Comparison of ENCODE assay signal across 20 cellular contexts in genomic region chr5:150539206-150539605, GRCh38. TPM values are rescaled to one million over a fixed set of nuclear protein-coding genes. Genes with fewer than 3 reads are reported as not detected.
DNase-seq lines count a peak whose midpoint lies in the region; ATAC-seq, FAIRE-seq and TF ChIP-seq lines count a peak whose summit lies in the region.
"Had no signal": no experiment of that assay in that cellular context is flagged by ENCODE, and none has a peak within 500 bp of the region (broad histone marks: within the 10 kb centered on the region; RNA-seq: fewer than 3 reads in every experiment).

No MANE protein-coding gene starts in this region.

- H3K4me3 Mint-ChIP-seq in astrocyte (ENCODE audit: unreplicated experiment), result no peak overlapping the region
- H3K4me3 Mint-ChIP-seq: CD4-positive, alpha-beta T cell; H9 had no signal

- H3K27me3 ChIP-seq in astrocyte (ENCODE audit: insufficient read depth, low read length) (no peaks in the 10 kb centered on the region), liver (ENCODE audit: control insufficient read depth in 4 of 4, insufficient read depth in 4 of 4, low read length in 3 of 4) (no peaks in the 10 kb centered on the region), thyroid gland (no peaks in the 10 kb centered on the region), lower lobe of right lung (ENCODE audit: low read depth) (no peaks in the 10 kb centered on the region)
- H3K27me3 ChIP-seq: BLaER1, SJSA1 had no signal

- peaks cover 42% of the 10 kb centered on the region for H3K4me1 Mint-ChIP-seq in astrocyte (ENCODE audit: low read depth, unreplicated experiment)

- H4K20me1 ChIP-seq in astrocyte (ENCODE audit: insufficient read depth, low read length), result peaks cover 70% of the 10 kb centered on the region
- H4K20me1 ChIP-seq: BLaER1 had no signal

- CTCF ChIA-PET in RWPE1 (lab: Yijun Ruan, JAX), result interaction anchor here (1.4 kb wide), 1 partner anchor 80 kb away, joined by 5 read pairs; no protein-coding TSS in a partner anchor

- peak overlapping the region; percentile 22 for H3K27ac ChIP-seq in RWPE1
- H3K27ac ChIP-seq in astrocyte (ENCODE audit: low read depth, low read length), result no peak overlapping the region
- peak overlapping the region; percentile 5 to 94 for H3K27ac ChIP-seq in liver (ENCODE audit: low read depth in 1 of 2, low read length in 2 of 2)
- peak overlapping the region in 2 of 3 donors; percentile 20 to 93 for H3K27ac ChIP-seq in thyroid gland
- H3K27ac ChIP-seq in lower lobe of right lung, result no peak overlapping the region
- H3K27ac ChIP-seq: BLaER1, SJSA1 had no signal

- no peak for TF ChIP-seq POLR2A in thyroid gland (IDR thresholded peaks at IDR 0.05)

- POLR2A ChIA-PET in RWPE1 (lab: Yijun Ruan, JAX; ENCODE audit: low non-redundant PET), result interaction anchor here (0.7 kb wide), 1 partner anchor 125 kb away, joined by 3 read pairs; no protein-coding TSS in a partner anchor

- no peak overlapping the region for H3K4me2 ChIP-seq in astrocyte (ENCODE audit: low read length)
- H3K4me2 ChIP-seq: BLaER1 had no signal

- no peaks in the 10 kb centered on the region for H3K9me3 Mint-ChIP-seq in astrocyte (ENCODE audit: unreplicated experiment)
- H3K9me3 Mint-ChIP-seq: CD4-positive, alpha-beta T cell; H9 had no signal

- peaks cover 62% of the 10 kb centered on the region for H3K36me3 ChIP-seq in astrocyte (ENCODE audit: insufficient read depth, low read length)
- peaks cover 19 to 51% (median 45%) of the 10 kb centered on the region in 4 donors for H3K36me3 ChIP-seq in liver (ENCODE audit: control insufficient read depth in 4 of 4, insufficient read depth in 3 of 4, low read depth in 1 of 4, low read length in 3 of 4)
- peaks cover 45 to 50% of the 10 kb centered on the region in 2 donors for H3K36me3 ChIP-seq in thyroid gland
- peaks cover 91% of the 10 kb centered on the region for H3K36me3 ChIP-seq in lower lobe of right lung

- intact Hi-C loops in thyroid gland (cut with DNase I) (no loop called here), lower lobe of right lung (cut with DNase I) (no loop called here)

- no peak for ATAC-seq in lower lobe of right lung

- H3K4me3 ChIP-seq in astrocyte (ENCODE audit: insufficient read depth, low read depth, low read length), result no peak overlapping the region
- H3K4me3 ChIP-seq in liver (ENCODE audit: low read depth in 1 of 3, low read length in 3 of 3), result no peak overlapping the region
- no peak overlapping the region for H3K4me3 ChIP-seq in thyroid gland (replicated peaks in 1 of 3)
- no peak overlapping the region for H3K4me3 ChIP-seq in lower lobe of right lung
- H3K4me3 ChIP-seq: BLaER1, SJSA1 had no signal

- peak overlapping the region; percentile 64 for H3K27ac Mint-ChIP-seq in astrocyte (ENCODE audit: unreplicated experiment)
- H3K27ac Mint-ChIP-seq: CD4-positive, alpha-beta T cell; H9 had no signal

- H2AFZ ChIP-seq in astrocyte (ENCODE audit: low read depth, low read length), result no peak overlapping the region

- H3K9ac ChIP-seq in astrocyte (ENCODE audit: low read length) (no peak overlapping the region), liver (ENCODE audit: low read depth in 1 of 2, low read length in 2 of 2) (no peak overlapping the region)
- H3K9ac ChIP-seq: BLaER1 had no signal

- no peak for TF ChIP-seq CTCF in RWPE1 (conservative IDR thresholded peaks at IDR 0.05; ENCODE audit: low read depth)
- no peak for TF ChIP-seq CTCF in astrocyte (IDR thresholded peaks at IDR 0.05; ENCODE audit: insufficient read depth, low read depth, low read length)
- no peak for TF ChIP-seq CTCF in liver (IDR thresholded peaks at IDR 0.05; ENCODE audit: low read depth, low read length, missing input control)
- TF ChIP-seq CTCF in thyroid gland (IDR thresholded peaks at IDR 0.05), result no peak
- TF ChIP-seq CTCF in lower lobe of right lung (IDR thresholded peaks at IDR 0.05), result no peak

- H3K36me3 Mint-ChIP-seq in astrocyte (ENCODE audit: low read depth, unreplicated experiment), result peaks cover 53% of the 10 kb centered on the region

- peaks cover 41% of the 10 kb centered on the region for H3K79me2 ChIP-seq in astrocyte (ENCODE audit: insufficient read depth, low read length)

- WGBS in liver, result 75% methylated on average over 9 of the region's 9 CpGs
- WGBS in thyroid gland, 2 donors, result 65 to 74% methylated on average over 7 to 9 of the region's 9 CpGs

- no peaks in the 10 kb centered on the region for H3K27me3 Mint-ChIP-seq in astrocyte (ENCODE audit: low read depth, unreplicated experiment)
- H3K27me3 Mint-ChIP-seq: CD4-positive, alpha-beta T cell had no signal

- no peak for TF ChIP-seq RAD21 in liver (IDR thresholded peaks at IDR 0.05)

- FAIRE-seq in astrocyte (lab: Jason Lieb, UNC), result no peak

- H3K9me3 ChIP-seq in astrocyte (ENCODE audit: insufficient read depth, low read depth, low read length) (no peaks in the 10 kb centered on the region), liver (ENCODE audit: control insufficient read depth in 4 of 4, low read length in 3 of 4) (no peaks in the 10 kb centered on the region), thyroid gland (no peaks in the 10 kb centered on the region), lower lobe of right lung (no peaks in the 10 kb centered on the region)
- H3K9me3 ChIP-seq: BLaER1, SJSA1 had no signal

- H3K4me1 ChIP-seq in astrocyte (ENCODE audit: insufficient read depth, low read length) (peaks cover 30% of the 10 kb centered on the region), liver (ENCODE audit: control insufficient read depth in 4 of 4, insufficient read depth in 4 of 4, low read length in 3 of 4) (peaks cover 17 to 71% (median 51%) of the 10 kb centered on the region in 4 donors), thyroid gland (peaks cover 19 to 46% of the 10 kb centered on the region in 2 donors), lower lobe of right lung (peaks cover 43% of the 10 kb centered on the region)

- DNase-seq in RWPE1 (ENCODE audit: low spot score) (no peak), astrocyte (ENCODE audit: low read depth) (no peak), thyroid gland (no peak), NCI-H1417 (lab: John Stamatoyannopoulos, UW) (no peak), lower lobe of right lung (no peak)
- DNase-seq in activated naive CD4-positive, alpha-beta T cell treated with Interleukin-2 at 50 U/mL for 16 hours, result no peak
- DNase-seq: CD4-positive, alpha-beta T cell; COR-L47; DMS79; H9; NCI-H1105; NCI-H1694; NCI-H2081; NCI-H2171; NCI-H345; NCI-H524; NCI-H774 had no signal

TF ChIP-seq in liver, 16 proteins besides CTCF, POLR2A, EP300 and RAD21 (continues in another document):
- no peak for TF ChIP-seq HNF4G (IDR thresholded peaks at IDR 0.05)
- TF ChIP-seq FOXA1 (IDR thresholded peaks at IDR 0.05), result no peak
- no peak for TF ChIP-seq SP1 (IDR thresholded peaks at IDR 0.05)
- TF ChIP-seq RXRA (IDR thresholded peaks at IDR 0.05), result no peak
- TF ChIP-seq EGR1 (IDR thresholded peaks at IDR 0.05; ENCODE audit: low read depth in 2 of 2), result no peak
- TF ChIP-seq MAX (IDR thresholded peaks at IDR 0.05), result no peak
- TF ChIP-seq FOXA2 (IDR thresholded peaks at IDR 0.05), result no peak
- TF ChIP-seq YY1 (IDR thresholded peaks at IDR 0.05), result no peak
- no peak for TF ChIP-seq ATF3 (IDR thresholded peaks at IDR 0.05)
- no peak for TF ChIP-seq NR2F2 (IDR thresholded peaks at IDR 0.05)
- TF ChIP-seq TAF1 (conservative IDR thresholded peaks at IDR 0.05), result no peak
- no peak for TF ChIP-seq GABPA (IDR thresholded peaks at IDR 0.05 in 1 of 2, conservative IDR thresholded peaks at IDR 0.05 in 1 of 2)
- no peak for TF ChIP-seq JUND (IDR thresholded peaks at IDR 0.05)
- no peak for TF ChIP-seq REST (IDR thresholded peaks at IDR 0.05)

RNA-seq across cellular contexts. Expression of gene NDST1, which starts 31.3 kb away (rescaled TPM):
- 293 and 321 TPM in 2 replicates for total RNA-seq in astrocyte
- 100 to 1,000 TPM in 1 of 2 donors, 10 to 100 TPM in 1; 39.5 to 103 TPM for total RNA-seq in liver
- polyA plus RNA-seq in liver, result 10 to 100 TPM; 10.3 to 38.5 TPM
- 100 to 1,000 TPM in 2 of 4 donors, 10 to 100 TPM in 2; 84.9 to 171 (median 113) TPM for total RNA-seq in thyroid gland
- 117 TPM for total RNA-seq in lower lobe of right lung

Comparison
In these comparisons a context has a peak if more than half of its experiments do, and no peak if none do; other contexts are left out.
1. H3K27ac ChIP-seq: peak in RWPE1 (single experiment), liver (2 of 2) and thyroid gland (2 of 3); none in astrocyte (single experiment) and lower lobe of right lung (single experiment).